In the genomic region with DNA sequence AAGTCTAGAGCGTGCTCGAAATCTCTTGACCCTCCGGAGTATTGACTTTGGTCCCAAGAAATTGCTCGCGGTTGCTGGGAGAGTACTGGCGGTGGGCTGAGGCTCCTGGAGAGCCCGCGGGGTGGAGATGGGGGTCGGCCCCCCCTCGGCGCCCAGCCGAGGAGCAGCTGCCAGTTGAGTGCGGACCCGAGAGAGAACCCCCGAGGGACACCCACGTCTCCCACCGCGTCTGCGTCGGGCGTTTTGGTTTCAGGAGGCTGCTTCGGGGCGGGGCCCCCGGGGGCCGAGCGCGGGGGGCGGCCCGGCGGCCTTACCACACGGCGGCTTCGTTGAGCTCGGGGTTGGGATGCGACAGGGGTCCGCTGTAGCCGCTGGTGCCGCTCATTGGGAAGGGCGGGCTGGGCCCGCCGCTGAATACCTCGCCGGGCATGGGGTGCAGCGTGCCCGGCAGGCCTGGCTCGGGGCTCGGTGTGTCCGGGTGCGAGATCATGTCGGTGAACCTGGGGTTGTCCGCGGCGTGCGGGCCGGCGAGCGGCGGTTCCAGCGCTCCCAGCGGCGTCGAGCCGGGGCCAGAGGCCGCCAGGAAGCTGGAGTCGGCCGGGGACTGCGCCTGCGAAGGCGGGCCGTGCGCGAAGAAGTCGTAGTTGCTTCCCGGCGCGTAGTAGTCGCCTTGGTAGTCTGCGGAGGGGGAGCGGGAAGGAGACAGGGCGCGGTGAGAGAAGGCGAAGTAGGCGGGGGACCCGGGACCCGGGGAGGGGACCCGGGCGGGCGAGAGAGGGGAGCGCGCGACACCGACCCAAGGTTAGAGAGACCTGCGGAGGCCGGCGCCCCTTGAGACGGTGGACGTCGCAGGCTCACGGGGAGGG, we compare ENCODE assay signal across 10 cellular contexts. TPM values are rescaled to one million over a fixed set of nuclear protein-coding genes. Genes with fewer than 3 reads are reported as not detected.
DNase-seq lines count a peak whose midpoint lies in the region; ATAC-seq lines count a peak whose summit lies in the region.
"Had no signal": no experiment of that assay in that cellular context is flagged by ENCODE, and none has a peak within 500 bp of the region (broad histone marks: within the 10 kb centered on the region; RNA-seq: fewer than 3 reads in every experiment).

No MANE protein-coding gene starts in this region.

- H3K27me3 Mint-ChIP-seq in activated naive CD8-positive, alpha-beta T cell treated with anti-CD3 and anti-CD28 coated beads for 36 hours: peaks cover 83% of the 10 kb centered on the region
- H3K27me3 Mint-ChIP-seq in immature natural killer cell (ENCODE audit: low read depth in 3 of 3): peaks cover 15 to 31% (median 18%) of the 10 kb centered on the region in 3 donors
- H3K27me3 Mint-ChIP-seq in stimulated activated naive B cell treated with anti-CD40 and anti-IgM and Interleukin-4, amounts not matched to agents 10 μg/mL and 1 μg/mL and 100 μg/mL, for 72 hours: peaks cover 79 to 87% of the 10 kb centered on the region in 2 donors

- H3K4me1 Mint-ChIP-seq in activated naive CD8-positive, alpha-beta T cell treated with anti-CD3 and anti-CD28 coated beads for 36 hours: peaks cover 22% of the 10 kb centered on the region
- H3K4me1 Mint-ChIP-seq in immature natural killer cell: peaks cover 13 to 22% of the 10 kb centered on the region in 2 donors
- H3K4me1 Mint-ChIP-seq in stimulated activated naive B cell treated with anti-CD40 and anti-IgM and Interleukin-4, amounts not matched to agents 10 μg/mL and 1 μg/mL and 100 μg/mL, for 72 hours: peaks cover 26 to 46% of the 10 kb centered on the region in 2 donors

- no peaks in the 10 kb centered on the region for H3K36me3 Mint-ChIP-seq in activated naive CD8-positive, alpha-beta T cell treated with anti-CD3 and anti-CD28 coated beads for 36 hours
- H3K36me3 Mint-ChIP-seq in immature natural killer cell: peaks cover 4% of the 10 kb centered on the region in 3 donors
- peaks cover 0 to 5% of the 10 kb centered on the region in 2 donors for H3K36me3 Mint-ChIP-seq in stimulated activated naive B cell treated with anti-CD40 and anti-IgM and Interleukin-4, amounts not matched to agents 10 μg/mL and 1 μg/mL and 100 μg/mL, for 72 hours

- no peaks in the 10 kb centered on the region for H3K9me3 Mint-ChIP-seq in activated naive CD8-positive, alpha-beta T cell treated with anti-CD3 and anti-CD28 coated beads for 36 hours
- H3K9me3 Mint-ChIP-seq in immature natural killer cell: no peaks in the 10 kb centered on the region
- H3K9me3 Mint-ChIP-seq in stimulated activated naive B cell treated with anti-CD40 and anti-IgM and Interleukin-4, amounts not matched to agents 10 μg/mL and 1 μg/mL and 100 μg/mL, for 72 hours: no peaks in the 10 kb centered on the region

- peak overlapping the region; percentile 30 for H3K4me3 Mint-ChIP-seq in activated naive CD8-positive, alpha-beta T cell treated with anti-CD3 and anti-CD28 coated beads for 36 hours
- peak overlapping the region in 4 of 5 donors; percentile 29 to 89 (median 56) for H3K4me3 Mint-ChIP-seq in immature natural killer cell
- peak overlapping the region; percentile 39 to 59 for H3K4me3 Mint-ChIP-seq in stimulated activated naive B cell treated with anti-CD40 and anti-IgM and Interleukin-4, amounts not matched to agents 10 μg/mL and 1 μg/mL and 100 μg/mL, for 72 hours

- no peak overlapping the region for H3K27ac Mint-ChIP-seq in activated naive CD8-positive, alpha-beta T cell treated with anti-CD3 and anti-CD28 coated beads for 36 hours
- no peak overlapping the region for H3K27ac Mint-ChIP-seq in immature natural killer cell
- H3K27ac Mint-ChIP-seq in stimulated activated naive B cell treated with anti-CD40 and anti-IgM and Interleukin-4, amounts not matched to agents 10 μg/mL and 1 μg/mL and 100 μg/mL, for 72 hours: peak overlapping the region; percentile 65

- ATAC-seq in stimulated activated naive B cell treated with anti-CD40 and anti-IgM and Interleukin-4, amounts not matched to agents 10 μg/mL and 1 μg/mL and 100 μg/mL, for 72 hours (replicated peaks): no peak
- ATAC-seq in GM18519 (IDR thresholded peaks at IDR 0.05; ENCODE audit: low FRiP score, unreplicated experiment): no peak

- DNase-seq in NCI-H510A treated with DMSO at 0.1 percent for 48 hours (lab: John Stamatoyannopoulos, UW): peak; percentile 27
- no peak for DNase-seq in NCI-H510A (lab: John Stamatoyannopoulos, UW)
- DNase-seq in activated naive CD8-positive, alpha-beta T cell treated with anti-CD3 and anti-CD28 coated beads for 36 hours: no peak
- no peak for DNase-seq in immature natural killer cell
- DNase-seq in stimulated activated naive B cell treated with anti-CD40 and anti-IgM and Interleukin-4, amounts not matched to agents 10 μg/mL and 1 μg/mL and 100 μg/mL, for 72 hours: no peak
- DNase-seq in CD1c-positive myeloid dendritic cell (ENCODE audit: extremely low spot score): no peak
- DNase-seq in T1000 (lab: John Stamatoyannopoulos, UW): no peak

RNA-seq across cellular contexts. Expression of gene LHX5, which starts 8.6 kb away (rescaled TPM):
- not detected for total RNA-seq in activated naive CD8-positive, alpha-beta T cell treated with anti-CD3 and anti-CD28 coated beads for 36 hours
- polyA plus RNA-seq in immature natural killer cell: not detected

RNA-seq across cellular contexts. Expression of gene SDSL, which starts 40.9 kb away (rescaled TPM):
- total RNA-seq in activated naive CD8-positive, alpha-beta T cell treated with anti-CD3 and anti-CD28 coated beads for 36 hours: under 1 TPM; 0.25 to 0.36 TPM
- 1 to 10 TPM; 1.1 to 3.9 (median 2.7) TPM for polyA plus RNA-seq in immature natural killer cell

RNA-seq across cellular contexts. Expression of gene SDS, which starts 59.4 kb away (rescaled TPM):
- total RNA-seq in activated naive CD8-positive, alpha-beta T cell treated with anti-CD3 and anti-CD28 coated beads for 36 hours: not detected
- polyA plus RNA-seq in immature natural killer cell: 1 to 10 TPM in 1 of 3 donors, not detected in 2; 1.4 TPM
- total RNA-seq: bronchial epithelial cell, kidney epithelial cell had no signal
